Comparison of ENCODE assay signal across 10 cellular contexts in genomic region chr10:71269301-71270288, GRCh38. TPM values are rescaled to one million over a fixed set of nuclear protein-coding genes. Genes with fewer than 3 reads are reported as not detected.
DNase-seq lines count a peak whose midpoint lies in the region; ATAC-seq lines count a peak whose summit lies in the region.
"Had no signal": no experiment of that assay in that cellular context is flagged by ENCODE, and none has a peak within 500 bp of the region (broad histone marks: within the 10 kb centered on the region; RNA-seq: fewer than 3 reads in every experiment).

No MANE protein-coding gene starts in this region.

- peak overlapping the region; percentile 55; the same call in 1 of the 2 replicates for H3K9ac ChIP-seq in iPS-20b (ENCODE audit: low read depth, low read length)

- H3K9me3 ChIP-seq in ectodermal cell (ENCODE audit: control insufficient read depth, low read length): no peaks in the 10 kb centered on the region
- no peaks in the 10 kb centered on the region for H3K9me3 ChIP-seq in iPS-20b (ENCODE audit: insufficient read depth, low read depth, low read length)

- H3K4me3 ChIP-seq in ectodermal cell (ENCODE audit: insufficient read depth, low read depth, low read length): no peak overlapping the region
- peak overlapping the region; percentile 60; the same call in 1 of the 2 replicates for H3K4me3 ChIP-seq in iPS-20b (ENCODE audit: low read length)

- peak overlapping the region; percentile 43 to 86 for H3K27ac Mint-ChIP-seq in stimulated activated naive CD8-positive, alpha-beta T cell treated with anti-CD3 and anti-CD28 coated beads, Interleukin-15, amount 100 ng/mL, for 72 hours
- H3K27ac Mint-ChIP-seq: activated CD4-positive, alpha-beta T cell treated with anti-CD3 and anti-CD28 coated beads, Interleukin-2, amount 10 ng/mL, durations not matched to agents 24 days and 14 days had no signal

- H3K27ac ChIP-seq in ectodermal cell (ENCODE audit: insufficient read depth, low read depth, low read length, poor library complexity, severe bottlenecking) (peak overlapping the region; percentile 44), iPS-20b (ENCODE audit: low read length) (peak overlapping the region; percentile 78)

- peaks cover 15% of the 10 kb centered on the region for H3K4me1 ChIP-seq in ectodermal cell (ENCODE audit: control insufficient read depth, insufficient read depth, low read length)
- peaks cover 21% of the 10 kb centered on the region for H3K4me1 ChIP-seq in iPS-20b (ENCODE audit: insufficient read depth, low read length)

- H3K4me1 Mint-ChIP-seq in stimulated activated naive CD8-positive, alpha-beta T cell treated with anti-CD3 and anti-CD28 coated beads, Interleukin-15, amount 100 ng/mL, for 72 hours: no peaks in the 10 kb centered on the region

- H3K9me3 Mint-ChIP-seq in stimulated activated naive CD8-positive, alpha-beta T cell treated with anti-CD3 and anti-CD28 coated beads, Interleukin-15, amount 100 ng/mL, for 72 hours: no peaks in the 10 kb centered on the region
- H3K9me3 Mint-ChIP-seq: activated CD4-positive, alpha-beta T cell treated with anti-CD3 and anti-CD28 coated beads, Interleukin-2, amount 10 ng/mL, durations not matched to agents 24 days and 14 days had no signal

- 32% methylated on average over 11 of the region's 11 CpGs for WGBS in ectodermal cell, 2 experiments

- no peak overlapping the region for H3K4me3 Mint-ChIP-seq in stimulated activated naive CD8-positive, alpha-beta T cell treated with anti-CD3 and anti-CD28 coated beads, Interleukin-15, amount 100 ng/mL, for 72 hours
- H3K4me3 Mint-ChIP-seq: activated CD4-positive, alpha-beta T cell treated with anti-CD3 and anti-CD28 coated beads, Interleukin-2, amount 10 ng/mL, durations not matched to agents 24 days and 14 days; naive thymus-derived CD4-positive, alpha-beta T cell had no signal

- ATAC-seq in stimulated activated naive CD8-positive, alpha-beta T cell treated with anti-CD3 and anti-CD28 coated beads, Interleukin-15, amount 100 ng/mL, for 72 hours: no peak
- ATAC-seq in stimulated activated naive CD8-positive, alpha-beta T cell treated with anti-CD3 and anti-CD28 coated beads, Interleukin-15, Interleukin-2, amounts not matched to agents 100 U/mL and 50 U/mL, for 24 hours: no peak
- ATAC-seq in GM18861 (IDR thresholded peaks at IDR 0.05; ENCODE audit: unreplicated experiment): no peak
- no peak for ATAC-seq in GM18873 (IDR thresholded peaks at IDR 0.05; ENCODE audit: low FRiP score, unreplicated experiment)

- no peak for DNase-seq in stimulated activated naive CD8-positive, alpha-beta T cell treated with anti-CD3 and anti-CD28 coated beads, Interleukin-15, amount 100 ng/mL, for 72 hours
- DNase-seq in stimulated activated naive CD8-positive, alpha-beta T cell treated with anti-CD3 and anti-CD28 coated beads, Interleukin-15, Interleukin-2, amounts not matched to agents 100 U/mL and 50 U/mL, for 24 hours: no peak
- DNase-seq in NCI-H2081 (lab: John Stamatoyannopoulos, UW): no peak
- DNase-seq in NK-92 treated with Interleukin-12 subunit alpha and Interleukin-12 subunit beta, amount 100 ng/mL, for 24 hours (lab: John Stamatoyannopoulos, UW): no peak

- H3K27me3 ChIP-seq in ectodermal cell (ENCODE audit: control insufficient read depth, insufficient read depth, low read length, poor library complexity, severe bottlenecking): no peaks in the 10 kb centered on the region
- no peaks in the 10 kb centered on the region for H3K27me3 ChIP-seq in iPS-20b (ENCODE audit: insufficient read depth, low read length)

- H3K27me3 Mint-ChIP-seq in stimulated activated naive CD8-positive, alpha-beta T cell treated with anti-CD3 and anti-CD28 coated beads, Interleukin-15, amount 100 ng/mL, for 72 hours: peaks cover 7% of the 10 kb centered on the region
- H3K27me3 Mint-ChIP-seq: activated CD4-positive, alpha-beta T cell treated with anti-CD3 and anti-CD28 coated beads, Interleukin-2, amount 10 ng/mL, durations not matched to agents 24 days and 14 days; naive thymus-derived CD4-positive, alpha-beta T cell had no signal

- H3K36me3 ChIP-seq in ectodermal cell (ENCODE audit: control insufficient read depth, insufficient read depth, low read length): no peaks in the 10 kb centered on the region
- no peaks in the 10 kb centered on the region for H3K36me3 ChIP-seq in iPS-20b (ENCODE audit: insufficient read depth, low read depth, low read length)

RNA-seq across cellular contexts. Expression of gene SLC29A3, which starts 49.5 kb away (rescaled TPM):
- 15.2 TPM for polyA plus RNA-seq in ectodermal cell (2013, experiment 1 of 4)
- polyA plus RNA-seq in ectodermal cell (2013, experiment 2 of 4): 18.3 TPM
- polyA plus RNA-seq in ectodermal cell (2013, experiment 3 of 4): 15.7 TPM
- 16.3 TPM for polyA plus RNA-seq in ectodermal cell (2013, experiment 4 of 4)

RNA-seq across cellular contexts. Expression of gene UNC5B, which starts 57.2 kb away (rescaled TPM):
- polyA plus RNA-seq in ectodermal cell (2013, experiment 1 of 4): 10.3 TPM
- 14.9 TPM for polyA plus RNA-seq in ectodermal cell (2013, experiment 2 of 4)
- 9.4 TPM for polyA plus RNA-seq in ectodermal cell (2013, experiment 3 of 4)
- polyA plus RNA-seq in ectodermal cell (2013, experiment 4 of 4): 9.2 TPM
- polyA plus RNA-seq: naive thymus-derived CD4-positive, alpha-beta T cell had no signal
